In the genomic region with DNA sequence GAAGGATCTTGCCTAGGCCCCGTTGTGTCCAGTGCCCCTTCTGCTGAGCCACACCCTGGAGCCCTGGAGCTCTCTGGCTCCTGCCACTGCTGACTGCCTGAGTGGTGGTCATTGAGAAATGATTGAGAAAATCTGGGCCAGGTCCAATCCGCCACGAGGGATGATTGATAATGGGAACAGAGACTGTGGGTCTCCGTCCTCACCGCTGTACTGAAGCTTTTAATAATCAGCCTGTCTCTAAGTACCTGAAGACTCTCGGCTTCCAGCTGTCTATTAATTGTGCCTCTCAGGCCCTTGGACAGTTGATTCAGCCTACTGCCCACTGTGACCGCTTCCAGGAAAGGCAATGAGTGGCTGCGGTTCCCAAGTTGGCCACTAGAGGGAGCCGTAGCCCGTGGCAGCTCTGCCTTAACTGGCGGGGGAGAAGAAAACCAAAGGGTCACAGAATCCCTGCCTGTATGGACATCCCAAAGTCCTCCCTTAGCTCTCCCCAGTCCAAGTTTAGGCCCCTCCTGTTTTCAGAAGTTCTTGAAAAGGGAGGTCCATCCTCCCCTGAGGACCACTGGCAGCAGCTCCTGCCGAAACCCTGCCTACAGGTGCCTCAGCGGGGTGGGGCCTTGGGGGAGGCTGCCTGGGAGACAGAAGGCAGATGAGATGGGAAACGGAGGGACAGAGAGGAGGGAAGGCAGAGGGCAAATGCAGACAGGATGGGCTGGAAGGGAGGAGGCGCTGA, we compare ENCODE assay signal across 8 cellular contexts.
A peak's percentile ranks its signal among the peaks of the same experiment; 100 is the strongest.
DNase-seq lines count a peak whose midpoint lies in the region; ATAC-seq and TF ChIP-seq lines count a peak whose summit lies in the region.

No MANE protein-coding gene starts in this region.

- H3K27ac Mint-ChIP-seq in dendritic cell treated with granulocyte-macrophage colony-stimulating factor and Interleukin-4, amounts not matched to agents 40 ng/mL and 50 ng/mL, for 4 days, result peak overlapping the region; percentile 47

- intact Hi-C loops in dendritic cell treated with granulocyte-macrophage colony-stimulating factor and Interleukin-4, amounts not matched to agents 40 ng/mL and 50 ng/mL, for 4 days (cut with micrococcal nuclease), result loop anchor here (1.0 kb wide), 3 partner anchors 97 to 245 kb away; no protein-coding TSS in a partner anchor
- intact Hi-C loops in lower leg skin (cut with DNase I; ENCODE audit: low total_unique reads), result loop anchor here (2.0 to 10.0 kb wide), 2 partner anchors 98 to 276 kb away; a partner anchor contains a TSS

- peaks cover 19% of the 10 kb centered on the region for H3K27me3 Mint-ChIP-seq in dendritic cell treated with granulocyte-macrophage colony-stimulating factor and Interleukin-4, amounts not matched to agents 40 ng/mL and 50 ng/mL, for 4 days

- DNase-seq in COR-L47 (lab: John Stamatoyannopoulos, UW) (peak; percentile 53), HFF-Myc (ENCODE audit: extremely low read depth, low read depth) (peak; percentile 36), NCI-H510A treated with DMSO at 0.1 percent for 48 hours (lab: John Stamatoyannopoulos, UW) (peak; percentile 89), lower leg skin (ENCODE audit: low spot score in 2 of 2) (peak; percentile 77 to 98)
- DNase-seq in activated CD4-positive, alpha-beta T cell treated with anti-CD3 and anti-CD28 coated beads, Interleukin-2, amount 50 U/mL, for 24 hours (ENCODE audit: low read depth in 1 of 2, low spot score in 1 of 2), result peak; percentile 53 to 65
- DNase-seq in stimulated activated CD4-positive, alpha-beta T cell treated with anti-CD3 and anti-CD28 coated beads, Interleukin-4, amount 100 ng/mL, for 48 hours (ENCODE audit: low read depth in 2 of 2), result peak; percentile 61 to 81

- H3K4me3 Mint-ChIP-seq in dendritic cell treated with granulocyte-macrophage colony-stimulating factor and Interleukin-4, amounts not matched to agents 40 ng/mL and 50 ng/mL, for 4 days, result peak overlapping the region; percentile 41

- peaks cover 9% of the 10 kb centered on the region for H3K9me3 Mint-ChIP-seq in dendritic cell treated with granulocyte-macrophage colony-stimulating factor and Interleukin-4, amounts not matched to agents 40 ng/mL and 50 ng/mL, for 4 days

- H3K4me3 ChIP-seq in HFF-Myc (replicated peaks; ENCODE audit: low read depth, low read length) (no peak overlapping the region), lower leg skin (ENCODE audit: low read depth, poor library complexity, severe bottlenecking) (no peak overlapping the region)

- TF ChIP-seq CTCF in HFF-Myc (IDR thresholded peaks at IDR 0.05; ENCODE audit: low read depth, low read length, missing control alignments), result peak; percentile 99
- TF ChIP-seq CTCF in lower leg skin (IDR thresholded peaks at IDR 0.05), result peak in 1 of 3 donors; percentile 96

- ATAC-seq in GM21526 (IDR thresholded peaks at IDR 0.05; ENCODE audit: low FRiP score, unreplicated experiment), result no peak

- WGBS in lower leg skin, 2 donors, result 38 to 41% methylated on average over 15 of the region's 15 CpGs

- no peak for TF ChIP-seq POLR2A in lower leg skin (IDR thresholded peaks at IDR 0.05)

- H3K4me1 Mint-ChIP-seq in dendritic cell treated with granulocyte-macrophage colony-stimulating factor and Interleukin-4, amounts not matched to agents 40 ng/mL and 50 ng/mL, for 4 days (ENCODE audit: low read depth), result peaks cover 43% of the 10 kb centered on the region

- no peaks in the 10 kb centered on the region for H3K36me3 Mint-ChIP-seq in dendritic cell treated with granulocyte-macrophage colony-stimulating factor and Interleukin-4, amounts not matched to agents 40 ng/mL and 50 ng/mL, for 4 days (ENCODE audit: low read depth)

Comparison
In these comparisons a context has a peak if more than half of its experiments do, and no peak if none do; other contexts are left out.
1. DNase-seq: peak in every context shown above with its lines; median percentile 89 in NCI-H510A treated with DMSO at 0.1 percent for 48 hours; 88 in lower leg skin; 71 in stimulated activated CD4-positive, alpha-beta T cell treated with anti-CD3 and anti-CD28 coated beads, Interleukin-4, amount 100 ng/mL, for 48 hours; 59 in activated CD4-positive, alpha-beta T cell treated with anti-CD3 and anti-CD28 coated beads, Interleukin-2, amount 50 U/mL, for 24 hours; 53 in COR-L47; 36 in HFF-Myc.